In the genomic region with DNA sequence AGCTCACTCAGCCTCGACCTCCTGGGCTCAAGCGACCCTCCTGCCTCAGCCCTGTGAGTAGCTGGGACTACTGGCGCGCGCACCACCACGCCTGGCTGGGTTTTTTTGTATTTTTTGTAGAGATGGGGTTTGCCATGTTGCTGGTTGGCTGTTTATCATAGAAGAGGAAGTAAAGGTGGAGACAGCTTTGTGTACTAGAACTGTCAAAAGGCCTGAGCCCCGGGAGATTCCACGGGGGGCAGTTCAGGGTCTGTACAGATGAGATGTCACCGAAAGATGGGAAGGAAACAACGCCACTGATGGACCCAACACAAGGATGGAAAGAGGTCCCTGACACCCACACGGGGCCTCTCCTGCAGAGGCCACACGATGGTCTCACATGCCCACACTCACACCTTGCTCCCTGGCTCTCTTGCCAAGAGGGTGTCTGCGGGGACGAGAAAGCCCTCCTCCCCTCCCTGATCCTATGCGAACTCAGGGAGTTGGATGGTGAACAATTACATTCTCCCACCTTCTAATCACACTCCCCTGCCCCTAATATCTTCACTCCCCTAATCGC, we compare ENCODE assay signal across 10 cellular contexts.
DNase-seq lines count a peak whose midpoint lies in the region; ATAC-seq and TF ChIP-seq lines count a peak whose summit lies in the region.
"Had no signal": no experiment of that assay in that cellular context is flagged by ENCODE, and none has a peak within 500 bp of the region (broad histone marks: within the 10 kb centered on the region; RNA-seq: fewer than 3 reads in every experiment).

No MANE protein-coding gene starts in this region.

- WGBS in heart right ventricle, 2 donors = 76 to 80% methylated on average over 16 of the region's 16 CpGs
- WGBS in testis, 2 donors = 49 to 66% methylated on average over 16 of the region's 16 CpGs

- TF ChIP-seq CTCF in GM13976 (IDR thresholded peaks at IDR 0.05; ENCODE audit: borderline replicate concordance, control extremely low read depth, extremely low read depth, insufficient read depth, missing control alignments) (no peak), heart right ventricle (IDR thresholded peaks at IDR 0.05) (no peak), testis (IDR thresholded peaks at IDR 0.05) (no peak)

- ATAC-seq in GM21367 (IDR thresholded peaks at IDR 0.05; ENCODE audit: unreplicated experiment) (peak; percentile 44), HG03460 (IDR thresholded peaks at IDR 0.05; ENCODE audit: unreplicated experiment) (peak; percentile 40), left colon (peak; percentile 16), heart right ventricle (no peak)

- TF ChIP-seq POLR2A in testis (IDR thresholded peaks at IDR 0.05) = no peak

- H3K27ac ChIP-seq in heart right ventricle = no peak overlapping the region
- no peak overlapping the region for H3K27ac ChIP-seq in testis
- H3K27ac ChIP-seq: KMS-11, SJSA1 had no signal

- in situ Hi-C loops in GM13976 (cut with MboI; ENCODE audit: low sequenced_read_pairs, unreplicated experiment) = no loop called here

- H3K4me1 ChIP-seq in heart right ventricle = peaks cover 0 to 3% (median 0%) of the 10 kb centered on the region in 9 donors
- peaks cover 16% of the 10 kb centered on the region for H3K4me1 ChIP-seq in testis
- H3K4me1 ChIP-seq: SJSA1 had no signal

- no peak overlapping the region for H3K4me3 ChIP-seq in heart right ventricle
- H3K4me3 ChIP-seq in testis = no peak overlapping the region
- H3K4me3 ChIP-seq: SJSA1 had no signal

- H3K36me3 ChIP-seq in heart right ventricle (peaks cover 0 to 69% (median 7%) of the 10 kb centered on the region in 9 donors), testis (ENCODE audit: low read depth, missing control alignments) (no peaks in the 10 kb centered on the region)
- H3K36me3 ChIP-seq: SJSA1 had no signal

- H3K9me3 ChIP-seq in heart right ventricle = no peaks in the 10 kb centered on the region
- H3K9me3 ChIP-seq in testis = no peaks in the 10 kb centered on the region
- H3K9me3 ChIP-seq: SJSA1 had no signal

- H3K27me3 ChIP-seq in heart right ventricle (no peaks in the 10 kb centered on the region), testis (no peaks in the 10 kb centered on the region)
- H3K27me3 ChIP-seq: SJSA1 had no signal

- intact Hi-C loops in left colon (cut with DNase I, micrococcal nuclease) (no loop called here), heart right ventricle (cut with DNase I) (no loop called here), testis (cut with DNase I; ENCODE audit: low total_unique reads) (no loop called here)

- DNase-seq in GM13976 (ENCODE audit: low spot score) (peak; percentile 76), left colon (no peak), HPDE6-E6E7 (ENCODE audit: extremely low spot score) (no peak), NCI-H1694 (lab: John Stamatoyannopoulos, UW) (no peak), heart right ventricle (no peak), testis (no peak)

Comparison
In these comparisons a context has a peak if more than half of its experiments do, and no peak if none do; other contexts are left out.
1. ATAC-seq: peak in GM21367 (single experiment), HG03460 (single experiment) and left colon (single experiment); none in heart right ventricle (0 of 8).